Comparison of ENCODE assay signal across 9 cellular contexts in genomic region chr1:236168716-236169429, GRCh38. TPM values are rescaled to one million over a fixed set of nuclear protein-coding genes. Genes with fewer than 3 reads are reported as not detected.
DNase-seq lines count a peak whose midpoint lies in the region; ATAC-seq and TF ChIP-seq lines count a peak whose summit lies in the region.
"Had no signal": no experiment of that assay in that cellular context is flagged by ENCODE, and none has a peak within 500 bp of the region (broad histone marks: within the 10 kb centered on the region; RNA-seq: fewer than 3 reads in every experiment).

No MANE protein-coding gene starts in this region.

- WGBS in adrenal gland, 4 donors: 68 to 84% (median 79%) methylated on average over 5 to 10 of the region's 10 CpGs
- WGBS in lung, 2 donors: 68 to 70% methylated on average over 10 of the region's 10 CpGs

- DNase-seq in EL (peak; percentile 32), adrenal gland (peak in 6 of 7 donors; percentile 58 to 82 (median 73)), lung (ENCODE audit: low spot score) (peak; percentile 62), cerebellar cortex (ENCODE audit: low spot score) (no peak), NCI-H1105 (lab: John Stamatoyannopoulos, UW) (no peak), A673 (ENCODE audit: low spot score) (no peak), GF-D8 (lab: John Stamatoyannopoulos, UW) (no peak)
- DNase-seq: stimulated activated CD4-positive, alpha-beta T cell treated with anti-CD3 and anti-CD28 coated beads, Interleukin-4, amount 100 ng/mL, for 4 hours had no signal

- no peaks in the 10 kb centered on the region for H3K27me3 ChIP-seq in adrenal gland
- no peaks in the 10 kb centered on the region for H3K27me3 ChIP-seq in lung (ENCODE audit: control insufficient read depth, insufficient read depth)
- no peaks in the 10 kb centered on the region for H3K27me3 ChIP-seq in A673 (replicated peaks; ENCODE audit: insufficient read depth, low read depth, low read length, poor library complexity)

- ATAC-seq in HG03439 (IDR thresholded peaks at IDR 0.05; ENCODE audit: unreplicated experiment) (peak; percentile 75), lung (ENCODE audit: insufficient read depth, low FRiP score) (peak; percentile 62)

- POLR2A ChIA-PET in A673 (lab: Charles Lee; ENCODE audit: low non-redundant PET): interaction anchor here (0.6 kb wide), 1 partner anchor 1368 kb away, joined by 3 read pairs; no protein-coding TSS in a partner anchor

- TF ChIP-seq POLR2A in adrenal gland (IDR thresholded peaks at IDR 0.05): no peak

- TF ChIP-seq CTCF in adrenal gland (IDR thresholded peaks at IDR 0.05) (no peak), lung (IDR thresholded peaks at IDR 0.05; ENCODE audit: control extremely low read depth, extremely low read depth) (no peak), A673 (conservative IDR thresholded peaks at IDR 0.05; ENCODE audit: low read depth, low read length) (no peak)

- H3K4me1 ChIP-seq in adrenal gland (replicated peaks in 1 of 2) (peaks cover 0 to 6% of the 10 kb centered on the region in 2 donors), lung (ENCODE audit: control insufficient read depth in 2 of 2, insufficient read depth in 2 of 2, low read length in 2 of 2) (peaks cover 3 to 7% of the 10 kb centered on the region in 2 donors), A673 (ENCODE audit: insufficient read depth, low read length, poor library complexity, severe bottlenecking) (no peaks in the 10 kb centered on the region)

- CTCF ChIA-PET in A673 (lab: Charles Lee): no interaction called here

- intact Hi-C loops in adrenal gland (cut with DNase I): no loop called here
- intact Hi-C loops in A673 (cut with micrococcal nuclease; ENCODE audit: unreplicated experiment): no loop called here

- no peaks in the 10 kb centered on the region for H3K36me3 ChIP-seq in adrenal gland (replicated peaks in 1 of 2)
- no peaks in the 10 kb centered on the region for H3K36me3 ChIP-seq in lung (ENCODE audit: control insufficient read depth in 2 of 2, insufficient read depth in 2 of 2, low read length in 2 of 2)
- no peaks in the 10 kb centered on the region for H3K36me3 ChIP-seq in A673 (ENCODE audit: insufficient read depth, low read length, poor library complexity, severe bottlenecking)

- H3K4me3 ChIP-seq in adrenal gland (no peak overlapping the region), lung (no peak overlapping the region), A673 (ENCODE audit: low read depth, low read length, poor library complexity, severe bottlenecking) (no peak overlapping the region)

- BruUV-seq in A673 (replicated peaks; lab: Mats Ljungman, UMichigan): no TSS peak

- H3K9me3 ChIP-seq in adrenal gland (replicated peaks in 1 of 3): no peaks in the 10 kb centered on the region
- peaks cover 0 to 2% of the 10 kb centered on the region in 2 donors for H3K9me3 ChIP-seq in lung (ENCODE audit: control insufficient read depth in 2 of 2, insufficient read depth in 1 of 2, low read length in 1 of 2)
- no peaks in the 10 kb centered on the region for H3K9me3 ChIP-seq in A673 (ENCODE audit: low read depth, low read length, poor library complexity, severe bottlenecking)

- H3K27ac ChIP-seq in adrenal gland (no peak overlapping the region), lung (ENCODE audit: low read depth in 1 of 2, low read length in 1 of 2) (peak overlapping the region in 1 of 2 donors; percentile 48), A673 (ENCODE audit: low read depth, low read length, poor library complexity, severe bottlenecking) (no peak overlapping the region)

RNA-seq across cellular contexts. Expression of gene GPR137B, which starts 26.5 kb away (rescaled TPM):
- total RNA-seq in adrenal gland (10 to 100 TPM; 11.8 to 30.0 (median 15.8) TPM), lung (10 to 100 TPM; 15.2 to 23.1 TPM), A673 (2021) (6.4 and 7.1 TPM in 2 replicates)
- polyA plus RNA-seq in adrenal gland (1 to 10 TPM; 3.9 to 9.1 (median 4.7) TPM), lung (10 to 100 TPM in 1 of 2 donors, 1 to 10 TPM in 1; 7.0 to 31.0 TPM)

Comparison
In these comparisons a context has a peak if more than half of its experiments do, and no peak if none do; other contexts are left out.
1. DNase-seq: peak in EL (single experiment), adrenal gland (6 of 7) and lung (single experiment); none in cerebellar cortex (single experiment), NCI-H1105 (single experiment), A673 (single experiment) and GF-D8 (single experiment).